In the genomic region with DNA sequence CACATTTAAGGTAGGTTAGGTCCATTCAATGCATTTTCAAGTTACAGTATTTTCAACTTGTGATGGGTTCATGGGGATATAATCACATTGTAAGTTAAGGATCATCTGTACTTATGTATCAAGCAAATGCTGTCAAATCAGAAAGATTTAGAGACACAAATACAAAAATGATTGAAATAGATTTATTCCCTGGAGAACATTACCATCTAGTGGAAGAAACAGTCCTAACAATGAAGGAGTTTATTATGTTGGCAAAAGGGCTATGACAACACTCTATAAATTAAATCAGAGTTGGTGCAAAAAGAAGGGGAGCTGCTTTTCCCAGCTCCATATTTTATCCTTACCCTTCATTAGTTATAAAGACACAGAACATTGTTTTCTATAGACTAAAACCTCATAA, we compare ENCODE assay signal across 10 cellular contexts.
DNase-seq lines count a peak whose midpoint lies in the region; ATAC-seq and TF ChIP-seq lines count a peak whose summit lies in the region.
"Had no signal": no experiment of that assay in that cellular context is flagged by ENCODE, and none has a peak within 500 bp of the region (broad histone marks: within the 10 kb centered on the region; RNA-seq: fewer than 3 reads in every experiment).

No MANE protein-coding gene starts in this region.

- in situ Hi-C loops in KBM-7 (cut with MboI; ENCODE audit: low pct_unique_long_range_greater_than_20kb, low sequenced_read_pairs), result no loop called here

- H3K4me1 ChIP-seq in adipocyte (ENCODE audit: control insufficient read depth, insufficient read depth, low read length), result no peaks in the 10 kb centered on the region
- H3K4me1 ChIP-seq in left lung, result peaks cover 0 to 5% of the 10 kb centered on the region in 2 donors

- H3K4me3 ChIP-seq in adipocyte (ENCODE audit: low read length) (no peak overlapping the region), left lung (no peak overlapping the region)

- ATAC-seq in left lung, result peak; percentile 46

- H3K9ac ChIP-seq in adipocyte (ENCODE audit: low read length), result no peak overlapping the region

- H3K9me3 ChIP-seq in adipocyte (ENCODE audit: control insufficient read depth, low read length) (no peaks in the 10 kb centered on the region), left lung (no peaks in the 10 kb centered on the region)

- H3K27me3 ChIP-seq in adipocyte (replicated peaks; ENCODE audit: control insufficient read depth, insufficient read depth, low read length) (no peaks in the 10 kb centered on the region), left lung (peaks cover 0 to 9% of the 10 kb centered on the region in 2 donors)

- no peaks in the 10 kb centered on the region for H3K36me3 ChIP-seq in adipocyte (ENCODE audit: control insufficient read depth, insufficient read depth, low read length, severe bottlenecking)
- H3K36me3 ChIP-seq in left lung, result no peaks in the 10 kb centered on the region

- no peak overlapping the region for H3K27ac ChIP-seq in left lung

- DNase-seq in COLO829 (ENCODE audit: low spot score) (peak; percentile 66), KBM-7 (peak; percentile 14), adipocyte (ENCODE audit: low read depth) (peak; percentile 55), left lung (no peak), NCI-H524 treated with DMSO at 0.1 percent for 48 hours (lab: John Stamatoyannopoulos, UW) (no peak), T-helper 1 cell (no peak)
- DNase-seq in stimulated activated CD4-positive, alpha-beta T cell treated with anti-CD3 and anti-CD28 coated beads, Interleukin-1b, Interleukin-23, amount 100 ng/mL, for 48 hours, result no peak
- DNase-seq in activated CD4-positive, alpha-beta T cell treated with anti-CD3 and anti-CD28 coated beads for 4 hours, result no peak
- DNase-seq: activated B cell treated with CpG ODN at 0.5 μM for 24 hours; stimulated activated CD4-positive, alpha-beta T cell treated with anti-CD3 and anti-CD28 coated beads, Interleukin-15, amount 100 ng/mL, for 24 hours had no signal

- TF ChIP-seq CTCF in left lung (IDR thresholded peaks at IDR 0.05), result peak; percentile 13 to 15

- intact Hi-C loops in left lung (cut with DNase I), result no loop called here

Comparison
In these comparisons a context has a peak if more than half of its experiments do, and no peak if none do; other contexts are left out.
1. DNase-seq: peak in COLO829 (single experiment), KBM-7 (single experiment) and adipocyte (single experiment); none in left lung (0 of 2), stimulated activated CD4-positive, alpha-beta T cell treated with anti-CD3 and anti-CD28 coated beads, Interleukin-1b, Interleukin-23, amount 100 ng/mL, for 48 hours (single experiment), NCI-H524 treated with DMSO at 0.1 percent for 48 hours (single experiment), T-helper 1 cell (0 of 5) and activated CD4-positive, alpha-beta T cell treated with anti-CD3 and anti-CD28 coated beads for 4 hours (0 of 2).